Comparison of ENCODE assay signal across 9 cellular contexts in the genomic region with DNA sequence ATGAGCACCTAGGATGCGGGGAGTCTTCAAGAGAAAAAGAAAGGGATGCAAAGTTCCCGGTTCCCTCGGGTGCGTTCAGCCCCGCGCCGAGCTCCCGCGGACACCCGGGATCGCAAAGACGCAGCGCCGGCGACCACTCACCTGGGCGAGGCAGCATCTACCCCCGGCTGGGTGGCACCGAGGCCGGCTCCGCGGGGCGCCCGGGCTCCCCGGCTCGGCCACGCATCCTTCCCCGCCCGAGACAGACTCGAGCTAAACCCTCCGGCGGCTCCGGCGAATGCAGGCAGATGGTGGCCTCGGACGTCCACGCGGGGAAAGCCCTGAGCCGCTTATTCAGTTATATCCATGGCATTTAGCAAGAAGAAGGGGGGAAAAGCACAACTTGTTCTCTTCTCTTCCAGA. TPM values are rescaled to one million over a fixed set of nuclear protein-coding genes. Genes with fewer than 3 reads are reported as not detected.
DNase-seq lines count a peak whose midpoint lies in the region; ATAC-seq, FAIRE-seq and TF ChIP-seq lines count a peak whose summit lies in the region.
"Had no signal": no experiment of that assay in that cellular context is flagged by ENCODE, and none has a peak within 500 bp of the region (broad histone marks: within the 10 kb centered on the region; RNA-seq: fewer than 3 reads in every experiment).

No MANE protein-coding gene starts in this region.

- no peak overlapping the region for H3K27ac Mint-ChIP-seq in neural crest cell (ENCODE audit: unreplicated experiment)

- no peak for TF ChIP-seq CTCF in KMS-11 (conservative IDR thresholded peaks at IDR 0.05; ENCODE audit: low read depth, low read length)
- no peak for TF ChIP-seq CTCF in neural crest cell (conservative IDR thresholded peaks at IDR 0.05)

- no peak for ATAC-seq in HG03280 (IDR thresholded peaks at IDR 0.05; ENCODE audit: unreplicated experiment)

- peaks cover 66% of the 10 kb centered on the region for H3K27me3 Mint-ChIP-seq in neural crest cell (ENCODE audit: low read depth)

- peak overlapping the region in 7 of 11 experiments; percentile 60 to 74 (median 69); a peak in 13 of 22 replicates for H3K27ac ChIP-seq in BLaER1 treated with 17β-estradiol and CSF1 and Interleukin-3, amounts not matched to agents 10 nM and 100 nM
- no peak overlapping the region for H3K27ac ChIP-seq in KMS-11
- no peak overlapping the region for H3K27ac ChIP-seq in small intestine (ENCODE audit: low read depth in 1 of 2, low read length in 1 of 2)

- peak overlapping the region; percentile 87 for H3K4me3 Mint-ChIP-seq in neural crest cell

- H3K9me3 Mint-ChIP-seq in neural crest cell = no peaks in the 10 kb centered on the region

- H3K9ac ChIP-seq in BLaER1 treated with 17β-estradiol and CSF1 and Interleukin-3, amounts not matched to agents 10 nM and 100 nM = peak overlapping the region in 10 of 11 experiments; percentile 63 to 83 (median 70); a peak in 21 of 22 replicates
- H3K9ac ChIP-seq in KMS-11 = no peak overlapping the region

- FAIRE-seq in small intestine (lab: Jason Lieb, UNC) = no peak

- peaks cover 0 to 18% (median 0%) of the 10 kb centered on the region in 11 experiments; a peak in 6 of 22 replicates for H4K20me1 ChIP-seq in BLaER1 treated with 17β-estradiol and CSF1 and Interleukin-3, amounts not matched to agents 10 nM and 100 nM
- H4K20me1 ChIP-seq in KMS-11 (ENCODE audit: insufficient read depth) = no peaks in the 10 kb centered on the region

- H3K4me1 Mint-ChIP-seq in neural crest cell = peaks cover 22% of the 10 kb centered on the region

- peak overlapping the region; percentile 61; the same call in 1 of the 2 replicates for H2AFZ ChIP-seq in KMS-11 (ENCODE audit: low read depth)

- peaks cover 22 to 51% (median 50%) of the 10 kb centered on the region in 10 experiments; a peak in 19 of 20 replicates for H3K4me1 ChIP-seq in BLaER1 treated with 17β-estradiol and CSF1 and Interleukin-3, amounts not matched to agents 10 nM and 100 nM
- H3K4me1 ChIP-seq in KMS-11 (ENCODE audit: low read depth, poor library complexity, severe bottlenecking) (no peaks in the 10 kb centered on the region), small intestine (ENCODE audit: control insufficient read depth in 2 of 2, insufficient read depth in 1 of 2, low read depth in 1 of 2, low read length in 1 of 2) (no peaks in the 10 kb centered on the region)

- 1 to 4% (median 1%) methylated on average over 25 to 38 of the region's 38 CpGs for WGBS in small intestine, 3 donors

- no peaks in the 10 kb centered on the region for H3K79me2 ChIP-seq in KMS-11 (ENCODE audit: insufficient read depth, low read depth)

- no peaks in the 10 kb centered on the region for H3K36me3 Mint-ChIP-seq in neural crest cell (ENCODE audit: low read depth)

- H3K4me2 ChIP-seq in BLaER1 treated with 17β-estradiol and CSF1 and Interleukin-3, amounts not matched to agents 10 nM and 100 nM = peak overlapping the region; percentile 72 to 100 (median 98)
- H3K4me2 ChIP-seq in KMS-11 = no peak overlapping the region

- H3K9me3 ChIP-seq in BLaER1 treated with 17β-estradiol and CSF1 and Interleukin-3, amounts not matched to agents 10 nM and 100 nM (replicated peaks in 1 of 11) = no peaks in the 10 kb centered on the region; a peak in 2 of 22 replicates
- no peaks in the 10 kb centered on the region for H3K9me3 ChIP-seq in small intestine (ENCODE audit: control insufficient read depth, low read depth)

- peak overlapping the region; percentile 61 to 83 (median 71) for H3K4me3 ChIP-seq in BLaER1 treated with 17β-estradiol and CSF1 and Interleukin-3, amounts not matched to agents 10 nM and 100 nM
- H3K4me3 ChIP-seq in KMS-11 (IDR thresholded peaks at IDR 0.05; ENCODE audit: insufficient read depth, low read depth, low read length) (no peak overlapping the region), small intestine (ENCODE audit: low read depth in 1 of 2, low read length in 2 of 2) (peak overlapping the region in 1 of 2 donors; percentile 42)

- DNase-seq in ecto neural progenitor cell (ENCODE audit: low spot score) (peak; percentile 57), neural crest cell (ENCODE audit: low read depth, low spot score) (peak; percentile 12), NCI-H2227 treated with DMSO at 0.1 percent for 48 hours (lab: John Stamatoyannopoulos, UW) (no peak), NCI-H2107 treated with DMSO at 0.1 percent for 48 hours (lab: John Stamatoyannopoulos, UW; ENCODE audit: unreplicated experiment) (no peak), small intestine (no peak)

- H3K36me3 ChIP-seq in BLaER1 treated with 17β-estradiol and CSF1 and Interleukin-3, amounts not matched to agents 10 nM and 100 nM = no peaks in the 10 kb centered on the region
- H3K36me3 ChIP-seq in KMS-11 (ENCODE audit: insufficient read depth) = no peaks in the 10 kb centered on the region
- no peaks in the 10 kb centered on the region for H3K36me3 ChIP-seq in small intestine (ENCODE audit: control insufficient read depth in 2 of 2, insufficient read depth in 2 of 2, low read length in 2 of 2)

- peaks cover 0 to 32% (median 6%) of the 10 kb centered on the region in 11 experiments; a peak in 10 of 22 replicates for H3K27me3 ChIP-seq in BLaER1 treated with 17β-estradiol and CSF1 and Interleukin-3, amounts not matched to agents 10 nM and 100 nM
- H3K27me3 ChIP-seq in KMS-11 (ENCODE audit: insufficient read depth, low read depth) (no peaks in the 10 kb centered on the region), small intestine (ENCODE audit: control insufficient read depth in 2 of 2, insufficient read depth in 2 of 2, low read length in 2 of 2) (peaks cover 8 to 14% of the 10 kb centered on the region in 2 donors)

RNA-seq across cellular contexts. Expression of a gene that starts 0.4 kb away (rescaled TPM):
- total RNA-seq in neural crest cell = 0.14 TPM in 1 of 2 replicates, not detected in the other
- under 1 TPM in 1 of 3 donors, not detected in 2; 0.22 TPM for polyA plus RNA-seq in small intestine
- total RNA-seq: RPMI7951 had no signal

Comparison
In these comparisons a context has a peak if more than half of its experiments do, and no peak if none do; other contexts are left out.
1. H3K27ac ChIP-seq: peak in BLaER1 treated with 17β-estradiol and CSF1 and Interleukin-3, amounts not matched to agents 10 nM and 100 nM (7 of 11); none in KMS-11 (single experiment) and small intestine (0 of 2).
2. DNase-seq: peak in ecto neural progenitor cell (single experiment) and neural crest cell (single experiment); none in NCI-H2227 treated with DMSO at 0.1 percent for 48 hours (single experiment), NCI-H2107 treated with DMSO at 0.1 percent for 48 hours (single experiment) and small intestine (single experiment).